Comparison of ENCODE assay signal across 15 cellular contexts in genomic region chr16:80992676-80993292, GRCh38. TPM values are rescaled to one million over a fixed set of nuclear protein-coding genes. Genes with fewer than 3 reads are reported as not detected.
DNase-seq lines count a peak whose midpoint lies in the region; ATAC-seq, FAIRE-seq and TF ChIP-seq lines count a peak whose summit lies in the region.
"Had no signal": no experiment of that assay in that cellular context is flagged by ENCODE, and none has a peak within 500 bp of the region (broad histone marks: within the 10 kb centered on the region; RNA-seq: fewer than 3 reads in every experiment).

No MANE protein-coding gene starts in this region.

- H3K36me3 Mint-ChIP-seq in GM23338 (ENCODE audit: low read depth) = peaks cover 4% of the 10 kb centered on the region; the same call in 1 of the 3 replicates

- H3K4me3 ChIP-seq in heart right ventricle = peak overlapping the region in 1 of 10 donors; percentile 21
- no peak overlapping the region for H3K4me3 ChIP-seq in mammary epithelial cell (replicated peaks in 1 of 3; ENCODE audit: insufficient read depth in 1 of 3, low read depth in 2 of 3, low read length in 3 of 3)
- H3K4me3 ChIP-seq in keratinocyte (ENCODE audit: control insufficient read depth in 2 of 3, extremely low read depth in 1 of 3, insufficient read depth in 2 of 3, low read depth in 1 of 3, low read length in 3 of 3) = peak overlapping the region in 2 of 3 experiments; percentile 14 to 56
- H3K4me3 ChIP-seq in thoracic aorta = peak overlapping the region; percentile 46
- H3K4me3 ChIP-seq in GM23338 = no peak overlapping the region

- H4K20me1 ChIP-seq in mammary epithelial cell (ENCODE audit: insufficient read depth, low read length) (no peaks in the 10 kb centered on the region), keratinocyte (ENCODE audit: control insufficient read depth, extremely low read depth, insufficient read depth, low read length) (no peaks in the 10 kb centered on the region), GM23338 (replicated peaks; ENCODE audit: insufficient read depth) (peaks cover 23% of the 10 kb centered on the region; the same call in 1 of the 2 replicates)

- H3K4me1 ChIP-seq in heart right ventricle = peaks cover 0 to 24% (median 15%) of the 10 kb centered on the region in 9 donors
- peaks cover 13% of the 10 kb centered on the region for H3K4me1 ChIP-seq in mammary epithelial cell (ENCODE audit: insufficient read depth, low read length)
- peaks cover 21% of the 10 kb centered on the region for H3K4me1 ChIP-seq in keratinocyte (ENCODE audit: control insufficient read depth, extremely low read depth, insufficient read depth, low read length)
- no peaks in the 10 kb centered on the region for H3K4me1 ChIP-seq in thoracic aorta (ENCODE audit: control insufficient read depth in 1 of 2, low read depth in 2 of 2)
- H3K4me1 ChIP-seq in GM23338 (ENCODE audit: insufficient read depth) = 0 out of 2 replicates have a peak, but pooled peaks cover 2% of the 10 kb centered on the region

- H3K27ac ChIP-seq in heart right ventricle (peak overlapping the region in 7 of 10 donors; percentile 48 to 74 (median 53)), mammary epithelial cell (ENCODE audit: insufficient read depth, low read depth, low read length) (peak overlapping the region; percentile 14), keratinocyte (ENCODE audit: control insufficient read depth, insufficient read depth, low read length) (peak overlapping the region; percentile 77), thoracic aorta (peak overlapping the region in 1 of 2 donors; percentile 70), GM23338 (ENCODE audit: low read depth) (no peak overlapping the region)

- TF ChIP-seq CTCF in heart right ventricle (IDR thresholded peaks at IDR 0.05) (no peak), mammary epithelial cell (conservative IDR thresholded peaks at IDR 0.05 in 1 of 2, IDR thresholded peaks at IDR 0.05 in 1 of 2; ENCODE audit: extremely low read depth in 1 of 2, insufficient read depth in 1 of 2, low read depth in 1 of 2, low read length in 2 of 2) (no peak), keratinocyte (optimal IDR thresholded peaks at IDR 0.05 in 1 of 3, IDR thresholded peaks at IDR 0.05 in 1 of 3, conservative IDR thresholded peaks at IDR 0.05 in 1 of 3; ENCODE audit: extremely low read depth in 1 of 3, insufficient read depth in 2 of 3, low read length in 3 of 3) (no peak), thoracic aorta (IDR thresholded peaks at IDR 0.05) (no peak), GM23338 (conservative IDR thresholded peaks at IDR 0.05; ENCODE audit: low read depth in 2 of 2) (no peak)

- no TSS peak for BruUV-seq in mammary epithelial cell (replicated peaks; lab: Mats Ljungman, UMichigan)

- no peak for DNase-seq in heart right ventricle
- no peak for DNase-seq in left ventricle myocardium superior
- DNase-seq in mammary epithelial cell = no peak
- DNase-seq in keratinocyte (ENCODE audit: low read depth, low spot score) = no peak
- DNase-seq in thoracic aorta (ENCODE audit: low spot score) = no peak
- DNase-seq in GM23338 (ENCODE audit: low spot score) = no peak
- DNase-seq in stimulated activated CD8-positive, alpha-beta memory T cell treated with anti-CD3 and anti-CD28 coated beads, Interleukin-4, amount 100 ng/mL, for 48 hours = no peak
- DNase-seq: activated naive CD8-positive, alpha-beta T cell treated with anti-CD3 and anti-CD28 coated beads, Interleukin-2, amount 50 U/mL, for 24 hours; AML-193; cortex of kidney; KBM-7; NCI-H1105 had no signal

- FAIRE-seq in keratinocyte (lab: Jason Lieb, UNC) = no peak
- FAIRE-seq: H1 had no signal

- H3K27me3 Mint-ChIP-seq in GM23338 (ENCODE audit: insufficient read depth, low read depth, poor library complexity) = peaks cover 8% of the 10 kb centered on the region
- H3K27me3 Mint-ChIP-seq: activated naive CD8-positive, alpha-beta T cell treated with anti-CD3 and anti-CD28 coated beads, Interleukin-2, amount 50 U/mL, for 24 hours had no signal

- peak overlapping the region; percentile 44 for H3K4me2 ChIP-seq in mammary epithelial cell (ENCODE audit: insufficient read depth, low read depth, low read length)
- peak overlapping the region; percentile 77 for H3K4me2 ChIP-seq in keratinocyte (ENCODE audit: control insufficient read depth, extremely low read depth, insufficient read depth, low read depth, low read length)
- no peak overlapping the region for H3K4me2 ChIP-seq in GM23338

- no peaks in the 10 kb centered on the region for H3K9me1 ChIP-seq in keratinocyte (ENCODE audit: control insufficient read depth, extremely low read depth, insufficient read depth, low read length)

- CTCF ChIA-PET in mammary epithelial cell (lab: Charles Lee; ENCODE audit: low non-redundant PET) = no interaction called here

- in situ Hi-C loops in mammary epithelial cell (cut with MboI; ENCODE audit: low sequenced_read_pairs in 2 of 2) = no loop called here

- dilution Hi-C loops in mammary epithelial cell (cut with HindIII; ENCODE audit: low sequenced_read_pairs) (no loop called here), keratinocyte (cut with MboI; ENCODE audit: extremely low pct_ligation_motif_present, low sequenced_read_pairs) (no loop called here)

- H3K36me3 ChIP-seq in heart right ventricle = peaks cover 0 to 38% (median 0%) of the 10 kb centered on the region in 9 donors
- peaks cover 2% of the 10 kb centered on the region for H3K36me3 ChIP-seq in mammary epithelial cell (ENCODE audit: insufficient read depth, low read length)
- H3K36me3 ChIP-seq in keratinocyte (ENCODE audit: control insufficient read depth in 2 of 2, extremely low read depth in 1 of 2, insufficient read depth in 2 of 2, low read length in 2 of 2) = peaks cover 0 to 6% of the 10 kb centered on the region in 2 experiments
- H3K36me3 ChIP-seq in thoracic aorta = no peaks in the 10 kb centered on the region
- no peaks in the 10 kb centered on the region for H3K36me3 ChIP-seq in GM23338 (ENCODE audit: insufficient read depth)

- 36 to 37% methylated on average over 3 of the region's 3 CpGs for WGBS in heart right ventricle, 2 donors
- WGBS in mammary epithelial cell (ENCODE audit: low coverage, missing lambda C conversion rate) = 59% methylated on average over 3 of the region's 3 CpGs

- H3K9ac ChIP-seq in mammary epithelial cell (ENCODE audit: insufficient read depth, low read length) = no peak overlapping the region
- peak overlapping the region; percentile 18 for H3K9ac ChIP-seq in keratinocyte (ENCODE audit: control insufficient read depth, extremely low read depth, insufficient read depth, low read length)

- H3K9me3 Mint-ChIP-seq in GM23338 = no peaks in the 10 kb centered on the region
- H3K9me3 Mint-ChIP-seq: activated naive CD8-positive, alpha-beta T cell treated with anti-CD3 and anti-CD28 coated beads, Interleukin-2, amount 50 U/mL, for 24 hours had no signal

- H3K27me3 ChIP-seq in heart right ventricle (no peaks in the 10 kb centered on the region), mammary epithelial cell (ENCODE audit: insufficient read depth, low read length) (no peaks in the 10 kb centered on the region), keratinocyte (ENCODE audit: control insufficient read depth, extremely low read depth, insufficient read depth, low read length) (no peaks in the 10 kb centered on the region), thoracic aorta (replicated peaks; ENCODE audit: insufficient read depth) (no peaks in the 10 kb centered on the region), GM23338 (ENCODE audit: insufficient read depth) (no peaks in the 10 kb centered on the region)

- H3K9me3 ChIP-seq in heart right ventricle = no peaks in the 10 kb centered on the region
- no peaks in the 10 kb centered on the region for H3K9me3 ChIP-seq in mammary epithelial cell (replicated peaks; ENCODE audit: insufficient read depth, low read length)
- no peaks in the 10 kb centered on the region for H3K9me3 ChIP-seq in keratinocyte (ENCODE audit: control insufficient read depth, low read depth, low read length)
- H3K9me3 ChIP-seq in thoracic aorta = no peaks in the 10 kb centered on the region

- no peak overlapping the region for H3K27ac Mint-ChIP-seq in GM23338
- H3K27ac Mint-ChIP-seq: activated naive CD8-positive, alpha-beta T cell treated with anti-CD3 and anti-CD28 coated beads, Interleukin-2, amount 50 U/mL, for 24 hours had no signal

- H3K79me2 ChIP-seq in mammary epithelial cell (ENCODE audit: insufficient read depth, low read length) (peaks cover 89% of the 10 kb centered on the region), keratinocyte (ENCODE audit: control insufficient read depth, insufficient read depth, low read length) (peaks cover 57% of the 10 kb centered on the region), GM23338 (replicated peaks; ENCODE audit: insufficient read depth) (peaks cover 69% of the 10 kb centered on the region)

- no peak overlapping the region for H3K4me3 Mint-ChIP-seq in GM23338
- H3K4me3 Mint-ChIP-seq: activated naive CD8-positive, alpha-beta T cell treated with anti-CD3 and anti-CD28 coated beads, Interleukin-2, amount 50 U/mL, for 24 hours had no signal

- peaks cover 10% of the 10 kb centered on the region for H3K4me1 Mint-ChIP-seq in GM23338

- ATAC-seq in heart right ventricle (peak in 2 of 8 donors; percentile 25 to 40), left ventricle myocardium superior (no peak), thoracic aorta (ENCODE audit: insufficient number of reproducible peaks, low FRiP score, low read depth) (no peak), GM21723 (IDR thresholded peaks at IDR 0.05; ENCODE audit: unreplicated experiment) (no peak), GM23338 (no peak)
- ATAC-seq: activated CD4-positive, CD25-positive, alpha-beta regulatory T cell treated with anti-CD3 and anti-CD28 coated beads, Interleukin-2, amount 50 U/mL, for 24 hours; activated naive CD8-positive, alpha-beta T cell treated with anti-CD3 and anti-CD28 coated beads, Interleukin-2, amount 50 U/mL, for 24 hours had no signal

- intact Hi-C loops in heart right ventricle (cut with DNase I) = no loop called here
- intact Hi-C loops in left ventricle myocardium superior (cut with micrococcal nuclease) = no loop called here
- intact Hi-C loops in mammary epithelial cell (cut with micrococcal nuclease) = no loop called here

- H3K9me2 ChIP-seq in GM23338 (ENCODE audit: insufficient read depth) = no peaks in the 10 kb centered on the region

- no peaks in the 10 kb centered on the region for H3F3A ChIP-seq in GM23338 (replicated peaks; ENCODE audit: low read depth)

- H2AFZ ChIP-seq in mammary epithelial cell (ENCODE audit: low read depth, low read length) = no peak overlapping the region
- H2AFZ ChIP-seq in keratinocyte (ENCODE audit: control insufficient read depth, low read length) = peak overlapping the region; percentile 10
- no peak overlapping the region for H2AFZ ChIP-seq in GM23338

RNA-seq across cellular contexts. Expression of gene CMC2, which starts 13.9 kb away (rescaled TPM):
- total RNA-seq in heart right ventricle (100 to 1,000 TPM in 8 of 10 donors, 10 to 100 TPM in 2; 95.1 to 129 (median 121) TPM), left ventricle myocardium superior (132 TPM), mammary epithelial cell (10 to 100 TPM; 30.5 to 73.1 TPM), thoracic aorta (10 to 100 TPM; 20.5 to 61.7 TPM)
- polyA plus RNA-seq in heart right ventricle (100 to 1,000 TPM in 1 of 2 donors, 10 to 100 TPM in 1; 84.3 to 341 TPM), mammary epithelial cell (119 TPM), keratinocyte (82.4 to 92.2 TPM (median 91.8 TPM) in 3 replicates), GM23338 (2016; fragmentation: Nextera tagmentation; extraction: Ambion mirVana) (211 and 241 TPM in 2 replicates)
- polyA minus RNA-seq in mammary epithelial cell (13.4 TPM), keratinocyte (12.5 to 29.6 TPM (median 17.9 TPM) in 3 replicates)
- polyA plus RNA-seq in keratinocyte (2011; ENCODE audit: low read depth) = 101 TPM
- 80.9 and 85.1 TPM in 2 replicates for polyA plus RNA-seq in keratinocyte (2011; cell fraction: cytosol; rRNA removed)
- 30.8 and 32.9 TPM in 2 replicates for polyA plus RNA-seq in keratinocyte (2011; cell fraction: nucleus; rRNA removed)
- 93.6 and 97.8 TPM in 2 replicates for polyA plus RNA-seq in keratinocyte (2012; ENCODE audit: low replicate concordance)
- 24.2 TPM for polyA minus RNA-seq in keratinocyte (2011; cell fraction: cytosol; rRNA and poly(A)+ RNA removed)
- 15.8 and 23.4 TPM in 2 replicates for polyA minus RNA-seq in keratinocyte (2011; cell fraction: nucleus; rRNA and poly(A)+ RNA removed)
- total RNA-seq in GM23338 (2014; rRNA removed; shearing (Covaris generic)) = 35.7 and 63.3 TPM in 2 replicates

RNA-seq across cellular contexts. Expression of gene CENPN, which starts 14.2 kb away (rescaled TPM):
- 10 to 100 TPM in 6 of 10 donors, 1 to 10 TPM in 4; 6.3 to 16.2 (median 11.0) TPM for total RNA-seq in heart right ventricle
- polyA plus RNA-seq in heart right ventricle = 1 to 10 TPM in 1 of 2 donors, under 1 TPM in 1; 0.95 to 5.1 TPM
- 7.2 TPM for total RNA-seq in left ventricle myocardium superior
- 10 to 100 TPM; 15.2 to 32.5 TPM for total RNA-seq in mammary epithelial cell
- polyA plus RNA-seq in mammary epithelial cell = 38.9 TPM
- 18.3 TPM for polyA minus RNA-seq in mammary epithelial cell
- 9.3 to 40.9 TPM (median 29.2 TPM) in 3 replicates for polyA plus RNA-seq in keratinocyte
- 2.0 TPM for polyA plus RNA-seq in keratinocyte (2011; ENCODE audit: low read depth)
- 11.7 and 30.3 TPM in 2 replicates for polyA plus RNA-seq in keratinocyte (2011; cell fraction: cytosol; rRNA removed)
- 7.5 and 8.1 TPM in 2 replicates for polyA plus RNA-seq in keratinocyte (2011; cell fraction: nucleus; rRNA removed)
- polyA plus RNA-seq in keratinocyte (2012; ENCODE audit: low replicate concordance) = 8.4 and 31.7 TPM in 2 replicates
- polyA minus RNA-seq in keratinocyte = 8.6 to 18.6 TPM (median 14.8 TPM) in 3 replicates
- polyA minus RNA-seq in keratinocyte (2011; cell fraction: cytosol; rRNA and poly(A)+ RNA removed) = 12.3 TPM
- 7.1 and 8.8 TPM in 2 replicates for polyA minus RNA-seq in keratinocyte (2011; cell fraction: nucleus; rRNA and poly(A)+ RNA removed)
- total RNA-seq in thoracic aorta = 10 to 100 TPM in 1 of 2 donors, 1 to 10 TPM in 1; 7.8 to 48.1 TPM
- total RNA-seq in GM23338 (2014; rRNA removed; shearing (Covaris generic)) = 43.6 and 54.9 TPM in 2 replicates
- polyA plus RNA-seq in GM23338 (2016; fragmentation: Nextera tagmentation; extraction: Ambion mirVana) = 59.0 and 80.8 TPM in 2 replicates

RNA-seq across cellular contexts. Expression of gene ATMIN, which starts 42.9 kb away (rescaled TPM):
- total RNA-seq in heart right ventricle (10 to 100 TPM; 22.3 to 32.0 (median 29.9) TPM), left ventricle myocardium superior (26.5 TPM), mammary epithelial cell (10 to 100 TPM; 31.7 to 60.8 TPM), thoracic aorta (10 to 100 TPM; 32.0 to 32.5 TPM)
- polyA plus RNA-seq in heart right ventricle (10 to 100 TPM in 1 of 2 donors, 1 to 10 TPM in 1; 7.4 to 15.5 TPM), mammary epithelial cell (27.3 TPM), keratinocyte (29.9 to 32.0 TPM (median 31.2 TPM) in 3 replicates), GM23338 (2016; fragmentation: Nextera tagmentation; extraction: Ambion mirVana) (20.6 and 22.0 TPM in 2 replicates)
- polyA minus RNA-seq in mammary epithelial cell (29.2 TPM), keratinocyte (16.7 to 41.3 TPM (median 39.4 TPM) in 3 replicates)
- polyA plus RNA-seq in keratinocyte (2011; ENCODE audit: low read depth) = 125 TPM
- polyA plus RNA-seq in keratinocyte (2011; cell fraction: cytosol; rRNA removed) = 22.2 and 44.5 TPM in 2 replicates
- polyA plus RNA-seq in keratinocyte (2011; cell fraction: nucleus; rRNA removed) = 16.1 and 17.4 TPM in 2 replicates
- polyA plus RNA-seq in keratinocyte (2012; ENCODE audit: low replicate concordance) = 21.9 and 29.4 TPM in 2 replicates
- polyA minus RNA-seq in keratinocyte (2011; cell fraction: cytosol; rRNA and poly(A)+ RNA removed) = 33.8 TPM
- 10.3 and 23.6 TPM in 2 replicates for polyA minus RNA-seq in keratinocyte (2011; cell fraction: nucleus; rRNA and poly(A)+ RNA removed)
- total RNA-seq in GM23338 (2014; rRNA removed; shearing (Covaris generic)) = 58.8 and 60.5 TPM in 2 replicates

Comparison
In these comparisons a context has a peak if more than half of its experiments do, and no peak if none do; other contexts are left out.
1. H3K4me3 ChIP-seq: peak in keratinocyte (2 of 3) and thoracic aorta (single experiment); none in mammary epithelial cell (0 of 3) and GM23338 (single experiment).